Comparison of ENCODE assay signal across 16 cellular contexts in genomic region chr14:102606296-102606695, GRCh38. TPM values are rescaled to one million over a fixed set of nuclear protein-coding genes. Genes with fewer than 3 reads are reported as not detected.
A peak's percentile ranks its signal among the peaks of the same experiment; 100 is the strongest.
DNase-seq lines count a peak whose midpoint lies in the region; ATAC-seq and TF ChIP-seq lines count a peak whose summit lies in the region.
"Had no signal": no experiment of that assay in that cellular context is flagged by ENCODE, and none has a peak within 500 bp of the region (broad histone marks: within the 10 kb centered on the region; RNA-seq: fewer than 3 reads in every experiment).

No MANE protein-coding gene starts in this region.

- no peaks in the 10 kb centered on the region for H3K27me3 Mint-ChIP-seq in activated T-cell treated with anti-CD3 and anti-CD28 coated beads, Interleukin-2, amount 50 U/mL, for 4 hours (ENCODE audit: low read depth)
- no peaks in the 10 kb centered on the region for H3K27me3 Mint-ChIP-seq in nephron progenitor cell (ENCODE audit: low read depth, poor library complexity)
- H3K27me3 Mint-ChIP-seq in natural killer cell treated with Interleukin-12 subunit alpha and Interleukin-12 subunit beta and Interleukin-15 and Interleukin-18, amount 100 ng/mL, for 72 hours = no peaks in the 10 kb centered on the region

- no peak for DNase-seq in activated T-cell treated with anti-CD3 and anti-CD28 coated beads, Interleukin-2, amount 50 U/mL, for 4 hours
- DNase-seq in activated T-cell treated with anti-CD3 and anti-CD28 coated beads, Interleukin-2, amount 50 U/mL, for 48 hours = no peak
- DNase-seq in nephron progenitor cell = no peak
- DNase-seq in natural killer cell treated with Interleukin-12 subunit alpha and Interleukin-12 subunit beta and Interleukin-15 and Interleukin-18, amount 100 ng/mL, for 72 hours (ENCODE audit: low spot score) = no peak
- DNase-seq in SKM-1 treated with dmso at 0.1 percent for 144 hours (lab: John Stamatoyannopoulos, UW; ENCODE audit: unreplicated experiment) = no peak
- DNase-seq in DMS 273 treated with DMSO at 0.1 percent for 48 hours (lab: John Stamatoyannopoulos, UW) = no peak
- DNase-seq: activated CD8-positive, alpha-beta memory T cell treated with anti-CD3 and anti-CD28 coated beads, Interleukin-2, amount 50 U/mL, for 48 hours; effector CD8-positive, alpha-beta T cell; IMR-90; islet precursor cell; mucosa of descending colon; NCI-H1694 treated with DMSO at 0.1 percent for 48 hours; NCI-H69; stimulated activated CD4-positive, alpha-beta T cell treated with anti-CD3 and anti-CD28 coated beads, Interleukin-15, amount 100 ng/mL, for 24 hours had no signal

- TF ChIP-seq CTCF in nephron progenitor cell (IDR thresholded peaks at IDR 0.05) = no peak

- no peak overlapping the region for H3K4me3 Mint-ChIP-seq in activated T-cell treated with anti-CD3 and anti-CD28 coated beads, Interleukin-2, amount 50 U/mL, for 4 hours
- H3K4me3 Mint-ChIP-seq in nephron progenitor cell = no peak overlapping the region
- H3K4me3 Mint-ChIP-seq in natural killer cell treated with Interleukin-12 subunit alpha and Interleukin-12 subunit beta and Interleukin-15 and Interleukin-18, amount 100 ng/mL, for 72 hours = no peak overlapping the region

- H3K9me3 Mint-ChIP-seq in activated T-cell treated with anti-CD3 and anti-CD28 coated beads, Interleukin-2, amount 50 U/mL, for 4 hours = no peaks in the 10 kb centered on the region
- H3K9me3 Mint-ChIP-seq in nephron progenitor cell = peaks cover 10% of the 10 kb centered on the region
- no peaks in the 10 kb centered on the region for H3K9me3 Mint-ChIP-seq in natural killer cell treated with Interleukin-12 subunit alpha and Interleukin-12 subunit beta and Interleukin-15 and Interleukin-18, amount 100 ng/mL, for 72 hours

- peak; percentile 63 to 73 for ATAC-seq in activated T-cell treated with anti-CD3 and anti-CD28 coated beads, Interleukin-2, amount 50 U/mL, for 4 hours
- ATAC-seq in GM21360 (IDR thresholded peaks at IDR 0.05; ENCODE audit: unreplicated experiment) (peak; percentile 47), HG03342 (IDR thresholded peaks at IDR 0.05; ENCODE audit: unreplicated experiment) (peak; percentile 44)
- ATAC-seq in natural killer cell treated with Interleukin-12 subunit alpha and Interleukin-12 subunit beta and Interleukin-15 and Interleukin-18, amount 100 ng/mL, for 72 hours = no peak
- ATAC-seq: mucosa of descending colon had no signal

- peak overlapping the region; percentile 11 for H3K27ac Mint-ChIP-seq in nephron progenitor cell
- no peak overlapping the region for H3K27ac Mint-ChIP-seq in natural killer cell treated with Interleukin-12 subunit alpha and Interleukin-12 subunit beta and Interleukin-15 and Interleukin-18, amount 100 ng/mL, for 72 hours

- H3K4me1 Mint-ChIP-seq in activated T-cell treated with anti-CD3 and anti-CD28 coated beads, Interleukin-2, amount 50 U/mL, for 4 hours (ENCODE audit: low read depth) = peaks cover 45% of the 10 kb centered on the region
- peaks cover 25% of the 10 kb centered on the region for H3K4me1 Mint-ChIP-seq in nephron progenitor cell
- H3K4me1 Mint-ChIP-seq in natural killer cell treated with Interleukin-12 subunit alpha and Interleukin-12 subunit beta and Interleukin-15 and Interleukin-18, amount 100 ng/mL, for 72 hours (ENCODE audit: low read depth in 2 of 2) = peaks cover 12 to 15% of the 10 kb centered on the region in 2 donors

- peaks cover 4% of the 10 kb centered on the region for H3K36me3 Mint-ChIP-seq in activated T-cell treated with anti-CD3 and anti-CD28 coated beads, Interleukin-2, amount 50 U/mL, for 4 hours (ENCODE audit: insufficient read depth)
- peaks cover 44% of the 10 kb centered on the region for H3K36me3 Mint-ChIP-seq in nephron progenitor cell (ENCODE audit: low read depth)
- no peaks in the 10 kb centered on the region for H3K36me3 Mint-ChIP-seq in natural killer cell treated with Interleukin-12 subunit alpha and Interleukin-12 subunit beta and Interleukin-15 and Interleukin-18, amount 100 ng/mL, for 72 hours

RNA-seq across cellular contexts. Expression of gene RCOR1, which starts 13.8 kb away (rescaled TPM):
- total RNA-seq in activated T-cell treated with anti-CD3 and anti-CD28 coated beads, Interleukin-2, amount 50 U/mL, for 4 hours = 10 to 100 TPM; 12.5 to 14.7 (median 13.9) TPM
- total RNA-seq in natural killer cell treated with Interleukin-12 subunit alpha and Interleukin-12 subunit beta and Interleukin-15 and Interleukin-18, amount 100 ng/mL, for 72 hours = 10 to 100 TPM; 17.1 to 17.5 TPM

Comparison
In these comparisons a context has a peak if more than half of its experiments do, and no peak if none do; other contexts are left out.
1. ATAC-seq: peak in activated T-cell treated with anti-CD3 and anti-CD28 coated beads, Interleukin-2, amount 50 U/mL, for 4 hours (2 of 2), GM21360 (single experiment) and HG03342 (single experiment); none in natural killer cell treated with Interleukin-12 subunit alpha and Interleukin-12 subunit beta and Interleukin-15 and Interleukin-18, amount 100 ng/mL, for 72 hours (0 of 2).